Comparison of ENCODE assay signal across 8 cellular contexts in the genomic region with DNA sequence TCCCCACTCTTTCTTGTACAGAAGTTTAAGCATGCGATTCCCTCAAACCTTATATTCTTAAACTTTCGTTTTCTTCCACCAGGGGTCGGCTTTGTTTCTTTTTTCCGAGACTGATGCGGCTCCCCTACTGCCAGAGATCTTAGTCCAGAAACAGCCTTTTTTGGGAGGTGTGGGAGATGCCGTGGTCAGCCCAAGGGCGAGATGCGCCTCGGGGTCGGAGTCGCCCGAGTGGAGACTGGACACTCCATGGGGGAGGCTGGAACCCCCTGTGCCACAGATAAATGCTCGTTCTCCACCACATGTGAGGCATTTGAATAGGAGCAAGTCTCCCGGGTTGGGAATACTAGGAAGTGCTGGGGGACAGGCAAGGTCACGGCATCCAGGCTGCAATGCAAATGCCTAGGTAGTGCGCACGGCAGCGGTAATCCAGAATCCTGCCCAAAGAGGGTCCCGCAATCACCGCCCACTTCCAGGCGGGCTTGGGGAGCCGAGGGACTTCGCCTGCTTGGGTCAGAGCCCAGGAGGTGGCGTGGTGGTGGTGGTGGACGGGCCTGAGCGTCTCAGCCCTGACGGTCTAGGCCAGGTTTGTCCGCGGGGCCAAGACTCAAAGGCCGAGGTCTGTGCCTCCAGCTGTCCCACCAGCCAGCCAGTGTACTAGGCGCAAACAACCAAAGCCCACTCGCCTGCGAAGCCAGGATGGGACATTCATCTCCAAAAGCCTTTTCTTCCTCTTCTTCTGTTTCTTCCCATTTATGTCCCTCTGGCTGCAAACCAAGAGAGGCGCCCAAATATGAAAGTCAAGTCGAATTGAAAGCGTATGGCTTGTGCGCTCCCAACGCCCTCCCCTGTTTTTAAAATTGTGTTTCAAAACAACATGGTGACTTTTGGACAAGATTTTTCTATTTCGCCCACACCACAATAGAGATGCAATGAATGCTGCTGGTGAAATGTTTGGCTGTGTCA. TPM values are rescaled to one million over a fixed set of nuclear protein-coding genes. Genes with fewer than 3 reads are reported as not detected.
DNase-seq lines count a peak whose midpoint lies in the region; ATAC-seq lines count a peak whose summit lies in the region.

No MANE protein-coding gene starts in this region.

- H3K4me1 Mint-ChIP-seq in naive B cell: peaks cover 37 to 48% (median 45%) of the 10 kb centered on the region in 3 donors

- peak overlapping the region; percentile 61 to 96 (median 78) for H3K4me3 Mint-ChIP-seq in naive B cell

- peak; percentile 21 for DNase-seq in activated T-cell treated with anti-CD3 and anti-CD28 coated beads, Interleukin-2, amount 50 U/mL, for 1 hour
- DNase-seq in activated T-cell treated with anti-CD3 and anti-CD28 coated beads for 4 hours: no peak
- DNase-seq in M059J (ENCODE audit: low read depth): peak; percentile 77
- peak; percentile 25 for DNase-seq in T1000 (lab: John Stamatoyannopoulos, UW)
- peak; percentile 41 for DNase-seq in naive B cell
- DNase-seq in NCI-H2029 treated with DMSO at 0.1 percent for 48 hours (lab: John Stamatoyannopoulos, UW): no peak

- H3K27ac Mint-ChIP-seq in naive B cell: peak overlapping the region in 3 of 6 donors; percentile 13 to 84 (median 38)

- H3K27me3 Mint-ChIP-seq in naive B cell: peaks cover 68 to 89% (median 86%) of the 10 kb centered on the region in 3 donors

- peaks cover 0 to 4% (median 0%) of the 10 kb centered on the region in 7 donors for H3K9me3 Mint-ChIP-seq in naive B cell

- peak; percentile 8 for ATAC-seq in esophagus mucosa
- no peak for ATAC-seq in naive B cell (ENCODE audit: low read depth in 2 of 2)
- no peak for ATAC-seq in HG02763 (IDR thresholded peaks at IDR 0.05; ENCODE audit: unreplicated experiment)

- peaks cover 4 to 8% of the 10 kb centered on the region in 2 donors for H3K36me3 Mint-ChIP-seq in naive B cell

RNA-seq across cellular contexts. Expression of a gene that starts 39.3 kb away (rescaled TPM):
- 64.2 and 78.8 TPM in 2 replicates for total RNA-seq in M059J (2014; rRNA removed; shearing (Covaris generic))
- total RNA-seq in esophagus mucosa: 12.8 TPM
- 10 to 100 TPM; 22.3 to 35.6 (median 32.8) TPM for polyA plus RNA-seq in naive B cell (ENCODE audit: low read depth in 6 of 6)

RNA-seq across cellular contexts. Expression of a gene that starts 52.0 kb away (rescaled TPM):
- total RNA-seq in M059J (2014; rRNA removed; shearing (Covaris generic)): 0.37 and 1.2 TPM in 2 replicates
- 0.08 TPM for total RNA-seq in esophagus mucosa
- not detected for polyA plus RNA-seq in naive B cell (ENCODE audit: low read depth in 6 of 6)

Comparison
In these comparisons a context has a peak if more than half of its experiments do, and no peak if none do; other contexts are left out.
1. DNase-seq: peak in activated T-cell treated with anti-CD3 and anti-CD28 coated beads, Interleukin-2, amount 50 U/mL, for 1 hour (single experiment), M059J (single experiment), T1000 (single experiment) and naive B cell (single experiment); none in activated T-cell treated with anti-CD3 and anti-CD28 coated beads for 4 hours (single experiment) and NCI-H2029 treated with DMSO at 0.1 percent for 48 hours (single experiment).